Comparison of ENCODE assay signal across 33 cellular contexts in genomic region chr5:109113608-109114007, GRCh38.
"Had no signal": no experiment of that assay in that cellular context is flagged by ENCODE, and none has a peak within 500 bp of the region (broad histone marks: within the 10 kb centered on the region; RNA-seq: fewer than 3 reads in every experiment).

No MANE protein-coding gene starts in this region.

- H3K27ac ChIP-seq: adrenal gland, body of pancreas, brain microvascular endothelial cell, breast epithelium, VCaP had no signal

- H3K27me3 ChIP-seq: adrenal gland, body of pancreas, brain microvascular endothelial cell, breast epithelium had no signal

- H3K4me3 ChIP-seq: adrenal gland, body of pancreas, breast epithelium had no signal

- FAIRE-seq: astrocyte, TTC549 had no signal

- DNase-seq: activated B cell treated with CpG ODN at 0.5 μM for 24 hours; activated CD4-positive, alpha-beta memory T cell treated with anti-CD3 and anti-CD28 coated beads for 36 hours; activated CD4-positive, alpha-beta T cell treated with anti-CD3 and anti-CD28 coated beads for 4 hours; activated CD4-positive, alpha-beta T cell treated with anti-CD3 and anti-CD28 coated beads, Interleukin-2, amount 10 ng/mL, durations not matched to agents 24 days and 14 days; activated CD4-positive, alpha-beta T cell treated with anti-CD3 and anti-CD28 coated beads, Interleukin-2, amount 50 U/mL, for 1 hour; activated CD4-positive, alpha-beta T cell treated with anti-CD3 and anti-CD28 coated beads, Interleukin-2, amount 50 U/mL, for 4 hours; activated CD4-positive, CD25-positive, alpha-beta regulatory T cell treated with anti-CD3 and anti-CD28 coated beads, Interleukin-2, amount 50 U/mL, for 72 hours; activated CD8-positive, alpha-beta memory T cell treated with anti-CD3 and anti-CD28 coated beads, Interleukin-2, amount 50 U/mL, for 4 hours; activated CD8-positive, alpha-beta T cell treated with anti-CD3 and anti-CD28 coated beads for 36 hours; activated effector memory CD4-positive, alpha-beta T cell treated with anti-CD3 and anti-CD28 coated beads, Interleukin-2, amount 50 U/mL, for 16 hours; activated gamma-delta T cell treated with Interleukin-2 at 50 U/mL for 16 hours; activated naive CD4-positive, alpha-beta T cell; activated naive CD4-positive, alpha-beta T cell treated with anti-CD3 and anti-CD28 coated beads for 36 hours; activated naive CD4-positive, alpha-beta T cell treated with anti-CD3 and anti-CD28 coated beads, Interleukin-2, amount 50 U/mL, for 16 hours; activated naive CD8-positive, alpha-beta T cell treated with anti-CD3 and anti-CD28 coated beads for 36 hours; activated T-cell treated with anti-CD3 and anti-CD28 coated beads for 4 hours; activated T-cell treated with anti-CD3 and anti-CD28 coated beads, Interleukin-2, amount 50 U/mL, for 1 hour; activated T-cell treated with anti-CD3 and anti-CD28 coated beads, Interleukin-2, amount 50 U/mL, for 4 hours; activated T-cell treated with anti-CD3 and anti-CD28 coated beads, Interleukin-2, amount 50 U/mL, for 72 hours; adrenal gland; amniotic stem cell; aorta; body of pancreas; brain microvascular endothelial cell; central memory CD4-positive, alpha-beta T cell; T-helper 2 cell; T-helper 9 cell had no signal

- H3K4me1 ChIP-seq: adrenal gland, body of pancreas, breast epithelium had no signal

- H3K9me3 ChIP-seq: adrenal gland, body of pancreas, breast epithelium had no signal

- ATAC-seq: activated CD8-positive, alpha-beta T cell treated with anti-CD3 and anti-CD28 coated beads for 36 hours; activated naive CD4-positive, alpha-beta T cell treated with anti-CD3 and anti-CD28 coated beads, Interleukin-2, amount 50 U/mL, for 72 hours; activated T-cell treated with anti-CD3 and anti-CD28 coated beads, Interleukin-2, amount 50 U/mL, for 4 hours; activated T-cell treated with anti-CD3 and anti-CD28 coated beads, Interleukin-2, amount 50 U/mL, for 72 hours; activated T-helper 17 cell treated with anti-CD3 and anti-CD28 coated beads, Interleukin-2, amount 50 U/mL, for 72 hours; body of pancreas had no signal

- H3K36me3 ChIP-seq: adrenal gland, brain microvascular endothelial cell, breast epithelium had no signal
